In the genomic region with DNA sequence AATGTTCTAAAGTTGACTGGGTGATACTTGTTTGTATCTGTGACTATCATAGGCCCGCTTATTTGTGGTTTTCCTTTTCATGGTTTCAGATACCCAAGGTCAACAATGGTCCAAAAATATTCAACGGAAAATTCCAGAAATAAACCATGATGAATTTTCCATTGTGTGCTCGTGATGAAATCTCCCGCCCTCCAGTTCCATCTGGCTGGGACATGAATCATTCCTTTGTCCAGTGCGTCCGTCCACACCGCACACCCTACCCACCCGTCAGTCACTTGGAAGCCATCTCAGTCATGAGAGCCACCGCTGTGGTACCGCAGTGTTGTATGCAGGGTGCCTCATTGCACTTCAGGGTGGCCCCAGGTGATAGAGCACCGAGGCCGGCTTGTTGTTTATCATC, we compare ENCODE assay signal across 21 cellular contexts.
DNase-seq lines count a peak whose midpoint lies in the region; ATAC-seq and TF ChIP-seq lines count a peak whose summit lies in the region.
"Had no signal": no experiment of that assay in that cellular context is flagged by ENCODE, and none has a peak within 500 bp of the region (broad histone marks: within the 10 kb centered on the region; RNA-seq: fewer than 3 reads in every experiment).

No MANE protein-coding gene starts in this region.

- H4K20me1 ChIP-seq in BLaER1 treated with 17β-estradiol and CSF1 and Interleukin-3, amounts not matched to agents 10 nM and 100 nM: peaks cover 0 to 8% (median 0%) of the 10 kb centered on the region in 11 experiments; a peak in 1 of 22 replicates

- no peak overlapping the region for H3K4me3 Mint-ChIP-seq in osteocyte (ENCODE audit: unreplicated experiment)
- H3K4me3 Mint-ChIP-seq: activated naive CD8-positive, alpha-beta T cell treated with anti-CD3 and anti-CD28 coated beads, Interleukin-2, amount 10 ng/mL, durations not matched to agents 7 days and 5 days; activated T-helper 17 cell treated with anti-CD3 and anti-CD28 coated beads, Interleukin-2, amount 50 U/mL, for 72 hours; CD4-positive, alpha-beta T cell; central memory CD8-positive, alpha-beta T cell; HFFc6; memory B cell had no signal

- no peak for ATAC-seq in HG03280 (IDR thresholded peaks at IDR 0.05; ENCODE audit: unreplicated experiment)
- ATAC-seq: activated T-helper 17 cell treated with anti-CD3 and anti-CD28 coated beads, Interleukin-2, amount 50 U/mL, for 72 hours had no signal

- peak overlapping the region; percentile 36 for H3K27ac Mint-ChIP-seq in osteocyte (ENCODE audit: unreplicated experiment)
- H3K27ac Mint-ChIP-seq: activated naive CD8-positive, alpha-beta T cell treated with anti-CD3 and anti-CD28 coated beads, Interleukin-2, amount 10 ng/mL, durations not matched to agents 7 days and 5 days; activated T-helper 17 cell treated with anti-CD3 and anti-CD28 coated beads, Interleukin-2, amount 50 U/mL, for 72 hours; CD4-positive, alpha-beta T cell; HFFc6; memory B cell had no signal

- H3K9me3 Mint-ChIP-seq in osteocyte (ENCODE audit: unreplicated experiment): peaks cover 11% of the 10 kb centered on the region
- H3K9me3 Mint-ChIP-seq: activated naive CD8-positive, alpha-beta T cell treated with anti-CD3 and anti-CD28 coated beads, Interleukin-2, amount 10 ng/mL, durations not matched to agents 7 days and 5 days; activated T-helper 17 cell treated with anti-CD3 and anti-CD28 coated beads, Interleukin-2, amount 50 U/mL, for 72 hours; CD4-positive, alpha-beta T cell; central memory CD8-positive, alpha-beta T cell had no signal

- peaks cover 16% of the 10 kb centered on the region for H3K4me1 Mint-ChIP-seq in osteocyte (ENCODE audit: unreplicated experiment)
- H3K4me1 Mint-ChIP-seq: activated naive CD8-positive, alpha-beta T cell treated with anti-CD3 and anti-CD28 coated beads, Interleukin-2, amount 10 ng/mL, durations not matched to agents 7 days and 5 days; activated T-helper 17 cell treated with anti-CD3 and anti-CD28 coated beads, Interleukin-2, amount 50 U/mL, for 72 hours; central memory CD8-positive, alpha-beta T cell; memory B cell had no signal

- DNase-seq in astrocyte of the cerebellum (ENCODE audit: low read depth) (peak; percentile 48), globus pallidus (ENCODE audit: low spot score) (peak; percentile 78), osteocyte (ENCODE audit: extremely low spot score, unreplicated experiment) (no peak), AG08396 (ENCODE audit: low spot score) (no peak), RWPE1 (ENCODE audit: low spot score) (no peak), cerebellar cortex (ENCODE audit: low spot score) (no peak)
- DNase-seq: activated CD4-positive, alpha-beta T cell treated with anti-CD3 and anti-CD28 coated beads for 4 hours; activated naive CD8-positive, alpha-beta T cell treated with anti-CD3 and anti-CD28 coated beads, Interleukin-2, amount 10 ng/mL, durations not matched to agents 7 days and 5 days; CD4-positive, alpha-beta T cell; HFFc6; KG1; NCI-H1930; NCI-H345; Peyer's patch; stimulated activated CD4-positive, alpha-beta T cell treated with anti-CD3 and anti-CD28 coated beads, Interleukin-12 subunit alpha, Interleukin-12 subunit beta, amount 100 ng/mL, for 4 hours had no signal

- H3K27me3 ChIP-seq in BLaER1 treated with 17β-estradiol and CSF1 and Interleukin-3, amounts not matched to agents 10 nM and 100 nM: peaks cover 0 to 75% (median 0%) of the 10 kb centered on the region in 11 experiments; a peak in 6 of 22 replicates
- H3K27me3 ChIP-seq: Peyer's patch, suprapubic skin had no signal

- H3K4me2 ChIP-seq in BLaER1 treated with 17β-estradiol and CSF1 and Interleukin-3, amounts not matched to agents 10 nM and 100 nM: peak overlapping the region; percentile 57 to 94 (median 83)

- H3K4me1 ChIP-seq in BLaER1 treated with 17β-estradiol and CSF1 and Interleukin-3, amounts not matched to agents 10 nM and 100 nM: peaks cover 58 to 94% (median 88%) of the 10 kb centered on the region in 10 experiments
- H3K4me1 ChIP-seq: Peyer's patch had no signal

- H3K27me3 Mint-ChIP-seq in osteocyte (ENCODE audit: unreplicated experiment): no peaks in the 10 kb centered on the region
- H3K27me3 Mint-ChIP-seq: central memory CD8-positive, alpha-beta T cell had no signal

- in situ Hi-C loops in astrocyte of the cerebellum (cut with HindIII; ENCODE audit: low sequenced_read_pairs): no loop called here

- TF ChIP-seq CTCF in astrocyte of the cerebellum (IDR thresholded peaks at IDR 0.05; ENCODE audit: low read depth, low read length, missing control alignments): no peak
- no peak for TF ChIP-seq CTCF in osteocyte (IDR thresholded peaks at IDR 0.05)
- no peak for TF ChIP-seq CTCF in RWPE1 (conservative IDR thresholded peaks at IDR 0.05; ENCODE audit: low read depth)

- H3K36me3 ChIP-seq in BLaER1 treated with 17β-estradiol and CSF1 and Interleukin-3, amounts not matched to agents 10 nM and 100 nM: no peaks in the 10 kb centered on the region
- H3K36me3 ChIP-seq: Peyer's patch, suprapubic skin had no signal

- peaks cover 0 to 17% (median 13%) of the 10 kb centered on the region in 11 experiments; a peak in 14 of 22 replicates for H3K9me3 ChIP-seq in BLaER1 treated with 17β-estradiol and CSF1 and Interleukin-3, amounts not matched to agents 10 nM and 100 nM (replicated peaks in 1 of 11)
- H3K9me3 ChIP-seq: Peyer's patch, suprapubic skin had no signal

- peaks cover 2% of the 10 kb centered on the region for H3K36me3 Mint-ChIP-seq in osteocyte (ENCODE audit: unreplicated experiment)
- H3K36me3 Mint-ChIP-seq: activated naive CD8-positive, alpha-beta T cell treated with anti-CD3 and anti-CD28 coated beads, Interleukin-2, amount 10 ng/mL, durations not matched to agents 7 days and 5 days; memory B cell had no signal

- peak overlapping the region in 1 of 10 experiments; percentile 4; a peak in 2 of 20 replicates for H3K4me3 ChIP-seq in BLaER1 treated with 17β-estradiol and CSF1 and Interleukin-3, amounts not matched to agents 10 nM and 100 nM
- no peak overlapping the region for H3K4me3 ChIP-seq in astrocyte of the cerebellum (ENCODE audit: low read depth, low read length)
- H3K4me3 ChIP-seq: Peyer's patch, suprapubic skin had no signal

- peak overlapping the region in 1 of 11 experiments; percentile 53; a peak in 1 of 22 replicates for H3K9ac ChIP-seq in BLaER1 treated with 17β-estradiol and CSF1 and Interleukin-3, amounts not matched to agents 10 nM and 100 nM

- POLR2A ChIA-PET in RWPE1 (lab: Yijun Ruan, JAX; ENCODE audit: low non-redundant PET): no interaction called here

- peak overlapping the region in 8 of 11 experiments; percentile 3 to 75 (median 50); a peak in 13 of 22 replicates for H3K27ac ChIP-seq in BLaER1 treated with 17β-estradiol and CSF1 and Interleukin-3, amounts not matched to agents 10 nM and 100 nM
- no peak overlapping the region for H3K27ac ChIP-seq in RWPE1
- H3K27ac ChIP-seq: Peyer's patch, suprapubic skin had no signal

- CTCF ChIA-PET in RWPE1 (lab: Yijun Ruan, JAX): no interaction called here

Comparison
In these comparisons a context has a peak if more than half of its experiments do, and no peak if none do; other contexts are left out.
1. DNase-seq: peak in astrocyte of the cerebellum (single experiment) and globus pallidus (single experiment); none in osteocyte (single experiment), AG08396 (single experiment), RWPE1 (single experiment) and cerebellar cortex (single experiment).